In the genomic region with DNA sequence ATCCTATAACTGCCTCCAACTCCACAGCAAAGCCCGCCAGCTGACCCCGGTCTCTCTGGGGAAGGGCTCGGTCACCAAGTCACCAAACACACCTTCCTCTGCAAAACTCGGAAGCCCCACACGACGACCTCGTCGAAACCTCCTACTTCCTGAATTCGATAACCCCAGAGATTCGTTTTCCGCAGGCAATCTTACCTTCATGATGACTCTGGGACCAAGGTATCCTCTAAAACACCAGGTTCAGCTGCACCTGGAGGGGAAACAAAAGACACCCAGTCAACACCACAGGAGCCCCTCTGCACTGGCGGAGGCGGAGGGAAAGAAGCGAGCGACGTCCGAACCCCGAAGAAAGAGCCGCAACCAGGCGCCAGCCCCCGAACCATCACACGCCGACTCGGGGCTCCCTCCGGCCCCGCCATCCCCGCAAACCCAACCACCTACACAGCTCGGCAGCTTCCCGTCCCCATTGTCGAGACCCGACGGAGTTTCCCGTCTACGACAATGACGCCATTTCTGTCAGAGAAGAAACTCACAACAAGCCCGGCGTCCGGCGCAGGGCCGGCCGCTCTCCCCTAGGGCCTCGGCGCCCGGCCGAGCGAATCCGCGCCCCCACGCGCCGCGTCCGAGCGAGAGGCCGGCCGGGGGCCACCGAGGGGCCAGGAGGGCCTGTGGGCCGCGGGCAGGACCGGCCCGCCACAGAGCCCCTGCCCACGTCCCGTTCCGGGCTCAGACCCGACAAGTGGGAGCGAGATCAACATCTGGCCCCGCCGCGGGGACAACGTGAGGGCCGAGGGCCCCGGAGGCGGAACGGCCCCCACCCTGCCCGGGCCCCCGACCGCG, we compare ENCODE assay signal across 8 cellular contexts. TPM values are rescaled to one million over a fixed set of nuclear protein-coding genes. Genes with fewer than 3 reads are reported as not detected.
A peak's percentile ranks its signal among the peaks of the same experiment; 100 is the strongest.
DNase-seq lines count a peak whose midpoint lies in the region; TF ChIP-seq lines count a peak whose summit lies in the region.

No MANE protein-coding gene starts in this region.

- H3K79me2 ChIP-seq in SU-DHL-6 (ENCODE audit: insufficient read depth, low read length) = peaks cover 90% of the 10 kb centered on the region

- H3K27ac ChIP-seq in SU-DHL-6 (ENCODE audit: low read depth, low read length) (peak overlapping the region; percentile 78), right atrium auricular region (peak overlapping the region; percentile 94 to 99), rectal smooth muscle tissue (ENCODE audit: low read depth, low read length) (peak overlapping the region; percentile 95), vagina (peak overlapping the region; percentile 94)

- peaks cover 20% of the 10 kb centered on the region for H4K20me1 ChIP-seq in SU-DHL-6 (ENCODE audit: low read depth, low read length)

- H3K4me3 ChIP-seq in GM12865 (ENCODE audit: low read depth, low read length) = peak overlapping the region; percentile 78
- peak overlapping the region; percentile 78 for H3K4me3 ChIP-seq in SU-DHL-6 (ENCODE audit: insufficient read depth, low read length, poor library complexity, severe bottlenecking)
- peak overlapping the region; percentile 99 for H3K4me3 ChIP-seq in adipocyte (ENCODE audit: low read length)
- H3K4me3 ChIP-seq in right atrium auricular region = peak overlapping the region; percentile 76 to 92
- H3K4me3 ChIP-seq in rectal smooth muscle tissue (ENCODE audit: low read length) = peak overlapping the region; percentile 97
- peak overlapping the region; percentile 65 to 93 for H3K4me3 ChIP-seq in vagina

- peak overlapping the region; percentile 11 for H2AFZ ChIP-seq in SU-DHL-6 (ENCODE audit: low read depth, low read length, severe bottlenecking)

- H3K9ac ChIP-seq in SU-DHL-6 (ENCODE audit: low read length) (peak overlapping the region; percentile 95), adipocyte (ENCODE audit: low read length) (peak overlapping the region; percentile 93), rectal smooth muscle tissue (ENCODE audit: low read length) (peak overlapping the region; percentile 92)

- TF ChIP-seq CTCF in GM12865 (IDR thresholded peaks at IDR 0.05; ENCODE audit: insufficient read depth, low read depth, low read length, missing control alignments) (no peak), SU-DHL-6 (IDR thresholded peaks at IDR 0.05; ENCODE audit: insufficient read depth, low read length, poor library complexity, severe bottlenecking) (no peak), right atrium auricular region (IDR thresholded peaks at IDR 0.05) (no peak), vagina (IDR thresholded peaks at IDR 0.05) (no peak)

- H3K9me3 ChIP-seq in SU-DHL-6 (ENCODE audit: insufficient read depth, low read length) (no peaks in the 10 kb centered on the region), adipocyte (ENCODE audit: control insufficient read depth, low read length) (no peaks in the 10 kb centered on the region), right atrium auricular region (no peaks in the 10 kb centered on the region), vagina (no peaks in the 10 kb centered on the region)

- peak overlapping the region; percentile 96 for H3K4me2 ChIP-seq in SU-DHL-6 (ENCODE audit: low read depth, low read length, poor library complexity, severe bottlenecking)

- H3K36me3 ChIP-seq in SU-DHL-6 (ENCODE audit: low read length) (no peaks in the 10 kb centered on the region; the same call in 1 of the 2 replicates), adipocyte (ENCODE audit: control insufficient read depth, insufficient read depth, low read length, severe bottlenecking) (no peaks in the 10 kb centered on the region), right atrium auricular region (no peaks in the 10 kb centered on the region), rectal smooth muscle tissue (ENCODE audit: control insufficient read depth, insufficient read depth, low read length) (no peaks in the 10 kb centered on the region), vagina (no peaks in the 10 kb centered on the region)

- H3K4me1 ChIP-seq in adipocyte (ENCODE audit: control insufficient read depth, insufficient read depth, low read length) (peaks cover 36% of the 10 kb centered on the region), right atrium auricular region (peaks cover 0 to 66% of the 10 kb centered on the region in 2 donors), rectal smooth muscle tissue (ENCODE audit: control insufficient read depth, insufficient read depth, low read length) (peaks cover 38% of the 10 kb centered on the region), vagina (peaks cover 76% of the 10 kb centered on the region)

- intact Hi-C loops in vagina (cut with DNase I) = no loop called here

- H3F3A ChIP-seq in SU-DHL-6 (ENCODE audit: insufficient read depth) = peaks cover 30% of the 10 kb centered on the region

- TF ChIP-seq POLR2A in vagina (IDR thresholded peaks at IDR 0.05) = no peak

- H3K27me3 ChIP-seq in SU-DHL-6 (ENCODE audit: low read length) (no peaks in the 10 kb centered on the region), adipocyte (replicated peaks; ENCODE audit: control insufficient read depth, insufficient read depth, low read length) (no peaks in the 10 kb centered on the region), right atrium auricular region (no peaks in the 10 kb centered on the region), rectal smooth muscle tissue (ENCODE audit: control insufficient read depth, insufficient read depth, low read length) (no peaks in the 10 kb centered on the region), vagina (no peaks in the 10 kb centered on the region)

- H3K9me2 ChIP-seq in SU-DHL-6 (replicated peaks; ENCODE audit: insufficient read depth, low read length) = no peaks in the 10 kb centered on the region

- DNase-seq in GM12865 (ENCODE audit: low read depth) (peak; percentile 85), HT1080 (ENCODE audit: low read depth) (peak; percentile 31), adipocyte (ENCODE audit: low read depth) (peak; percentile 71), right atrium auricular region (ENCODE audit: low spot score) (peak; percentile 60), vagina (ENCODE audit: extremely low spot score in 2 of 2) (peak in 1 of 2 donors; percentile 89), NCI-H510A treated with DMSO at 0.1 percent for 48 hours (lab: John Stamatoyannopoulos, UW) (no peak)

RNA-seq across cellular contexts. Expression of a gene that starts 1.0 kb away (rescaled TPM):
- 11.6 and 13.4 TPM in 2 replicates for total RNA-seq in HT1080 (2014; rRNA removed; shearing (Covaris generic))
- polyA plus RNA-seq in HT1080 (2015; cell fraction: cytosol; rRNA removed) = 5.1 and 5.3 TPM in 2 replicates
- 17.2 and 17.5 TPM in 2 replicates for polyA plus RNA-seq in HT1080 (2015; cell fraction: nucleus; rRNA removed)
- total RNA-seq in right atrium auricular region = 10 to 100 TPM; 15.9 to 16.1 TPM
- total RNA-seq in vagina = 35.6 TPM

RNA-seq across cellular contexts. Expression of a gene that starts 1.4 kb away (rescaled TPM):
- total RNA-seq in HT1080 (2014; rRNA removed; shearing (Covaris generic)) = 16.1 and 16.4 TPM in 2 replicates
- polyA plus RNA-seq in HT1080 (2015; cell fraction: cytosol; rRNA removed) = 19.6 and 21.8 TPM in 2 replicates
- polyA plus RNA-seq in HT1080 (2015; cell fraction: nucleus; rRNA removed) = 12.3 and 16.3 TPM in 2 replicates
- 10 to 100 TPM; 13.4 to 18.9 TPM for total RNA-seq in right atrium auricular region
- 13.0 TPM for total RNA-seq in vagina

RNA-seq across cellular contexts. Expression of a gene that starts 40.3 kb away (rescaled TPM):
- 30.2 and 33.3 TPM in 2 replicates for total RNA-seq in HT1080 (2014; rRNA removed; shearing (Covaris generic))
- polyA plus RNA-seq in HT1080 (2015; cell fraction: cytosol; rRNA removed) = 30.2 and 39.0 TPM in 2 replicates
- polyA plus RNA-seq in HT1080 (2015; cell fraction: nucleus; rRNA removed) = 48.2 and 53.5 TPM in 2 replicates
- 10 to 100 TPM; 15.4 to 18.0 TPM for total RNA-seq in right atrium auricular region
- 23.6 TPM for total RNA-seq in vagina
